Comparison of ENCODE assay signal across 1 cellular context in the genomic region with DNA sequence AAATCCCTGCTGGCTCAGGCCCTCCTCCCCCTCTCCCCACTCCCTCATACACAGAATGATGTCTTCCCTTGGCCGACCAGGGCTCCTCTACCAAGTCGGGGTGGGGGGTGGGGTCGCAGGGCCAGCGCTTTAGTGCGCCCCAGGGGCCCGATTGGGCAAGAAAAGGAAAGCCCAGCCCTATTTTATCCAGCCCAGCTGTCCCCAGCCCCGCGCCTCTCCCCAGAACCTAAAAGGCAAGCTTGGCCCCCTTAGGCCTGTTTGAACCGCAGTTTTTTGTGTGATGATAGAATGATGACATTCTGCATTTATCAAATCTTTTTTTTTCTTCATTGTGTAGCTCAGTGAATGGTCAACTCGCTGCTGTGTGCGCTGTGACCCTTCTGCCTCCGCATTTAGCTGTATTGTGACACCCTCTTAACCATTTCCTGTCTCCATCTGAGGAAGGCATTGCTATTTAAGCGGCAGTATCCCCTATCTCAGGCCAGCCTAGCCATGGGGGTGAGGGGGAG.
TF ChIP-seq lines count a peak whose summit lies in the region.

No MANE protein-coding gene starts in this region.

TF ChIP-seq in HCT116, 20 proteins besides CTCF, POLR2A, EP300 and RAD21 (continued from another document):
- TF ChIP-seq, protein P1, sequence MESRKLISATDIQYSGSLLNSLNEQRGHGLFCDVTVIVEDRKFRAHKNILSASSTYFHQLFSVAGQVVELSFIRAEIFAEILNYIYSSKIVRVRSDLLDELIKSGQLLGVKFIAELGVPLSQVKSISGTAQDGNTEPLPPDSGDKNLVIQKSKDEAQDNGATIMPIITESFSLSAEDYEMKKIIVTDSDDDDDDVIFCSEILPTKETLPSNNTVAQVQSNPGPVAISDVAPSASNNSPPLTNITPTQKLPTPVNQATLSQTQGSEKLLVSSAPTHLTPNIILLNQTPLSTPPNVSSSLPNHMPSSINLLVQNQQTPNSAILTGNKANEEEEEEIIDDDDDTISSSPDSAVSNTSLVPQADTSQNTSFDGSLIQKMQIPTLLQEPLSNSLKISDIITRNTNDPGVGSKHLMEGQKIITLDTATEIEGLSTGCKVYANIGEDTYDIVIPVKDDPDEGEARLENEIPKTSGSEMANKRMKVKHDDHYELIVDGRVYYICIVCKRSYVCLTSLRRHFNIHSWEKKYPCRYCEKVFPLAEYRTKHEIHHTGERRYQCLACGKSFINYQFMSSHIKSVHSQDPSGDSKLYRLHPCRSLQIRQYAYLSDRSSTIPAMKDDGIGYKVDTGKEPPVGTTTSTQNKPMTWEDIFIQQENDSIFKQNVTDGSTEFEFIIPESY (IDR thresholded peaks at IDR 0.05; ENCODE audit: extremely low read depth, insufficient replicate concordance, low read length): no peak
- TF ChIP-seq ELF1 (IDR thresholded peaks at IDR 0.05; ENCODE audit: borderline replicate concordance, low read depth): no peak
